In genomic region chr16:57273826-57274225, GRCh38 we compare ENCODE assay signal across 19 cellular contexts. TPM values are rescaled to one million over a fixed set of nuclear protein-coding genes. Genes with fewer than 3 reads are reported as not detected.
"Had no signal": no experiment of that assay in that cellular context is flagged by ENCODE, and none has a peak within 500 bp of the region (broad histone marks: within the 10 kb centered on the region; RNA-seq: fewer than 3 reads in every experiment).

No MANE protein-coding gene starts in this region.

- H3K9me3 Mint-ChIP-seq: effector memory CD8-positive, alpha-beta T cell; naive thymus-derived CD8-positive, alpha-beta T cell had no signal

- H3K27me3 ChIP-seq: esophagus squamous epithelium, right atrium auricular region, suprapubic skin, tibial artery, upper lobe of left lung, uterus had no signal

- H3K27ac ChIP-seq: esophagus squamous epithelium, gastroesophageal sphincter, right atrium auricular region, suprapubic skin, tibial artery, uterus had no signal

- DNase-seq: effector memory CD8-positive, alpha-beta T cell; esophagus squamous epithelium; foreskin fibroblast; glutamatergic neuron; mammary epithelial cell; naive thymus-derived CD8-positive, alpha-beta T cell; small intestine; stimulated activated CD4-positive, alpha-beta T cell treated with anti-CD3 and anti-CD28 coated beads, Interleukin-12 subunit alpha, Interleukin-12 subunit beta, amount 100 ng/mL, for 4 hours; stimulated activated naive CD4-positive, alpha-beta T cell; tibial artery; upper lobe of left lung; uterus had no signal

- H3K4me3 ChIP-seq: esophagus squamous epithelium, gastroesophageal sphincter, mucosa of descending colon, right atrium auricular region, suprapubic skin, tibial artery, upper lobe of left lung, uterus had no signal

- H3K4me1 ChIP-seq: tibial artery, uterus had no signal

- H3K36me3 ChIP-seq: esophagus squamous epithelium, gastroesophageal sphincter, right atrium auricular region, suprapubic skin, tibial artery, upper lobe of left lung, uterus had no signal

- H3K9me3 ChIP-seq: esophagus squamous epithelium, gastroesophageal sphincter, mucosa of descending colon, right atrium auricular region, suprapubic skin, tibial artery, upper lobe of left lung, uterus had no signal

- FAIRE-seq: kidney, small intestine had no signal

- H3K27ac Mint-ChIP-seq: effector memory CD8-positive, alpha-beta T cell had no signal

- H3K36me3 Mint-ChIP-seq: naive thymus-derived CD8-positive, alpha-beta T cell had no signal

- H3K27me3 Mint-ChIP-seq: effector memory CD8-positive, alpha-beta T cell; naive thymus-derived CD8-positive, alpha-beta T cell had no signal

- H3K4me3 Mint-ChIP-seq: effector memory CD8-positive, alpha-beta T cell; naive thymus-derived CD8-positive, alpha-beta T cell had no signal

- ATAC-seq: effector memory CD8-positive, alpha-beta T cell; gastroesophageal sphincter; left colon; mucosa of descending colon; naive thymus-derived CD8-positive, alpha-beta T cell had no signal

RNA-seq across cellular contexts. Expression of gene PLLP, which starts 10.6 kb away (rescaled TPM):
- polyA plus RNA-seq: neural cell had no signal
